In genomic region chr11:113864410-113864809, GRCh38 we compare ENCODE assay signal across 1 cellular context.
TF ChIP-seq lines count a peak whose summit lies in the region.

No MANE protein-coding gene starts in this region.

TF ChIP-seq in H1, 55 proteins besides CTCF, POLR2A, EP300 and RAD21:
- no peak for TF ChIP-seq TAF7 (optimal IDR thresholded peaks at IDR 0.05; ENCODE audit: borderline replicate concordance, low read depth, low read length)
- no peak for TF ChIP-seq SIX5 (IDR thresholded peaks at IDR 0.05; ENCODE audit: low read depth, low read length)
- TF ChIP-seq ASH2L (IDR thresholded peaks at IDR 0.05; ENCODE audit: low read length), result no peak
- TF ChIP-seq MAFK (IDR thresholded peaks at IDR 0.05; ENCODE audit: low read depth, low read length), result peak; percentile 30; the same call in 1 of the 2 replicates
- no peak for TF ChIP-seq RFX5 (IDR thresholded peaks at IDR 0.05; ENCODE audit: borderline replicate concordance, low read depth, low read length)
TF ChIP-seq in H1: peak in this region for 1.
